ENCODE assay signal across 13 cellular contexts in genomic region chr2:25720575-25720974, GRCh38. TPM values are rescaled to one million over a fixed set of nuclear protein-coding genes. Genes with fewer than 3 reads are reported as not detected.
DNase-seq lines count a peak whose midpoint lies in the region; TF ChIP-seq lines count a peak whose summit lies in the region.
"Had no signal": no experiment of that assay in that cellular context is flagged by ENCODE, and none has a peak within 500 bp of the region (broad histone marks: within the 10 kb centered on the region; RNA-seq: fewer than 3 reads in every experiment).

No MANE protein-coding gene starts in this region.

- DNase-seq in NCI-H2029 treated with DMSO at 0.1 percent for 48 hours (lab: John Stamatoyannopoulos, UW), result no peak
- DNase-seq in GF-D8 (lab: John Stamatoyannopoulos, UW), result no peak
- no peak for DNase-seq in T1000 (lab: John Stamatoyannopoulos, UW)
- no peak for DNase-seq in activated CD4-positive, alpha-beta T cell treated with anti-CD3 and anti-CD28 coated beads, Interleukin-2, amount 50 U/mL, for 1 hour
- DNase-seq: ACHN; Caco-2; CD4-positive, alpha-beta T cell; GDM1 had no signal

- H3K9me3 ChIP-seq in HEK293 (ENCODE audit: control insufficient read depth, insufficient read depth, low read depth, low read length), result no peaks in the 10 kb centered on the region
- H3K9me3 ChIP-seq in esophagus (ENCODE audit: control insufficient read depth in 2 of 2, insufficient read depth in 1 of 2, low read depth in 1 of 2, low read length in 1 of 2), result no peaks in the 10 kb centered on the region
- H3K9me3 ChIP-seq: Caco-2 had no signal

- 42 to 51% methylated on average over 1 of the region's 1 CpG for WGBS in esophagus, 2 donors

- TF ChIP-seq CTCF in HEK293 (tag by site-specific recombination; IDR thresholded peaks at IDR 0.05) (no peak), VCaP (conservative IDR thresholded peaks at IDR 0.05) (no peak)

- CTCF ChIA-PET in HEK293 (lab: Yijun Ruan, JAX), result interaction anchor here (1.9 kb wide), 1 partner anchor 114 kb away, joined by 15 read pairs; no protein-coding TSS in a partner anchor

- H3K4me1 ChIP-seq in HEK293 (ENCODE audit: control insufficient read depth, insufficient read depth, low read length) (no peaks in the 10 kb centered on the region), esophagus (ENCODE audit: control insufficient read depth in 2 of 2, insufficient read depth in 2 of 2, low read length in 1 of 2) (peaks cover 0 to 6% of the 10 kb centered on the region in 2 donors)
- H3K4me1 ChIP-seq: Caco-2 had no signal

- POLR2A ChIA-PET in HEK293 (lab: Yijun Ruan, JAX), result no interaction called here

- H3K36me3 ChIP-seq in HEK293 (ENCODE audit: control insufficient read depth in 2 of 2, insufficient read depth in 1 of 2, low read length in 2 of 2) (no peaks in the 10 kb centered on the region), esophagus (ENCODE audit: control insufficient read depth in 2 of 2, insufficient read depth in 2 of 2, low read length in 1 of 2) (no peaks in the 10 kb centered on the region)

- H3K4me3 ChIP-seq in HEK293 (ENCODE audit: low read depth, low read length) (no peak overlapping the region), esophagus (ENCODE audit: low read depth in 1 of 2, low read length in 2 of 2) (no peak overlapping the region)
- H3K4me3 ChIP-seq: GM23338 had no signal

- no peaks in the 10 kb centered on the region for H3K27me3 ChIP-seq in esophagus (ENCODE audit: control insufficient read depth in 1 of 2, insufficient read depth in 2 of 2, low read length in 2 of 2)

- H3K27ac ChIP-seq in HEK293 (ENCODE audit: extremely low read depth, low read depth, low read length) (no peak overlapping the region), VCaP (peak overlapping the region; percentile 77), esophagus (ENCODE audit: low read depth in 2 of 2, low read length in 1 of 2) (peak overlapping the region; percentile 42 to 78)
- H3K27ac ChIP-seq: C4-2B had no signal

TF ChIP-seq in HEK293, 187 proteins besides CTCF, POLR2A, EP300 and RAD21:
- TF ChIP-seq ZNF580 (tag by site-specific recombination; IDR thresholded peaks at IDR 0.05) (no peak), ZNF664 (tag by site-specific recombination; IDR thresholded peaks at IDR 0.05) (peak; percentile 52; the same call in 1 of the 2 replicates), ZNF704 (tag by site-specific recombination; IDR thresholded peaks at IDR 0.05) (no peak), INSM2 (tag by site-specific recombination; IDR thresholded peaks at IDR 0.05) (no peak), ZNF48 (tag by site-specific recombination; IDR thresholded peaks at IDR 0.05) (no peak)

RNA-seq across cellular contexts. Expression of gene DTNB, which starts 47.2 kb away (rescaled TPM):
- polyA plus RNA-seq in esophagus, result 10 to 100 TPM in 1 of 2 donors, 1 to 10 TPM in 1; 7.9 to 13.9 TPM
